ENCODE assay signal across 8 cellular contexts in genomic region chr14:50677527-50678063, GRCh38. TPM values are rescaled to one million over a fixed set of nuclear protein-coding genes. Genes with fewer than 3 reads are reported as not detected.
A peak's percentile ranks its signal among the peaks of the same experiment; 100 is the strongest.
DNase-seq lines count a peak whose midpoint lies in the region; ATAC-seq and TF ChIP-seq lines count a peak whose summit lies in the region.

No MANE protein-coding gene starts in this region.

- no peak overlapping the region for H3K27ac ChIP-seq in testis

- peak overlapping the region; percentile 4 for H3K4me3 ChIP-seq in epithelial cell of esophagus (ENCODE audit: low read length)
- H3K4me3 ChIP-seq in MG63, result no peak overlapping the region
- H3K4me3 ChIP-seq in testis, result no peak overlapping the region

- H3K36me3 ChIP-seq in MG63 (no peaks in the 10 kb centered on the region), testis (ENCODE audit: low read depth, missing control alignments) (no peaks in the 10 kb centered on the region)

- H3K27me3 ChIP-seq in MG63 (no peaks in the 10 kb centered on the region), testis (no peaks in the 10 kb centered on the region)

- H3K9me3 ChIP-seq in MG63 (no peaks in the 10 kb centered on the region), testis (no peaks in the 10 kb centered on the region)

- 56 to 62% methylated on average over 5 of the region's 5 CpGs for WGBS in testis, 2 donors

- peaks cover 3% of the 10 kb centered on the region for H3K4me1 ChIP-seq in testis

- DNase-seq in AG08395 (ENCODE audit: low spot score) (peak; percentile 70), NOMO-1 treated with DMSO at 0.1 percent for 48 hours (lab: John Stamatoyannopoulos, UW; ENCODE audit: unreplicated experiment) (peak; percentile 49), epithelial cell of esophagus (ENCODE audit: low read depth) (peak; percentile 85), stromal cell of bone marrow (ENCODE audit: low read depth) (peak; percentile 21), NCI-H2171 (lab: John Stamatoyannopoulos, UW) (no peak), MG63 (no peak), testis (no peak)

- TF ChIP-seq POLR2A in testis (IDR thresholded peaks at IDR 0.05), result no peak

- intact Hi-C loops in testis (cut with DNase I; ENCODE audit: low total_unique reads), result no loop called here

- ATAC-seq in GM21515 (IDR thresholded peaks at IDR 0.05; ENCODE audit: unreplicated experiment), result peak; percentile 49

- TF ChIP-seq CTCF in epithelial cell of esophagus (IDR thresholded peaks at IDR 0.05; ENCODE audit: insufficient read depth, low read depth, low read length, missing control alignments), result no peak
- no peak for TF ChIP-seq CTCF in testis (IDR thresholded peaks at IDR 0.05)

RNA-seq across cellular contexts. Expression of gene SAV1, which starts 9.5 kb away (rescaled TPM):
- 10.6 and 36.2 TPM in 2 replicates for total RNA-seq in MG63 (2014; rRNA removed; shearing (Covaris generic); ENCODE audit: low replicate concordance)
- 10 to 100 TPM; 40.4 to 40.9 TPM for total RNA-seq in testis
- polyA plus RNA-seq in testis (ENCODE audit: insufficient read depth, low read depth, low replicate concordance), result 53.5 TPM

Comparison
In these comparisons a context has a peak if more than half of its experiments do, and no peak if none do; other contexts are left out.
1. DNase-seq: peak in AG08395 (single experiment), NOMO-1 treated with DMSO at 0.1 percent for 48 hours (single experiment), epithelial cell of esophagus (single experiment) and stromal cell of bone marrow (single experiment); none in NCI-H2171 (single experiment), MG63 (single experiment) and testis (single experiment).